ENCODE assay signal across 1 cellular context in genomic region chr17:29712677-29713076, GRCh38.
TF ChIP-seq lines count a peak whose summit lies in the region.

No MANE protein-coding gene starts in this region.

TF ChIP-seq in GM23338, 12 proteins besides CTCF, POLR2A, EP300 and RAD21:
- TF ChIP-seq ZNF462 (CRISPR knock-in tag; IDR thresholded peaks at IDR 0.05), result no peak
- TF ChIP-seq EZH2phosphoT487 (IDR thresholded peaks at IDR 0.05; ENCODE audit: unreplicated experiment), result no peak
- no peak for TF ChIP-seq EZH2 (IDR thresholded peaks at IDR 0.05; ENCODE audit: low read depth, unreplicated experiment)
- no peak for TF ChIP-seq ZNF114 (CRISPR knock-in tag; IDR thresholded peaks at IDR 0.05)
- no peak for TF ChIP-seq ETS1 (IDR thresholded peaks at IDR 0.05)
- TF ChIP-seq, protein P1, sequence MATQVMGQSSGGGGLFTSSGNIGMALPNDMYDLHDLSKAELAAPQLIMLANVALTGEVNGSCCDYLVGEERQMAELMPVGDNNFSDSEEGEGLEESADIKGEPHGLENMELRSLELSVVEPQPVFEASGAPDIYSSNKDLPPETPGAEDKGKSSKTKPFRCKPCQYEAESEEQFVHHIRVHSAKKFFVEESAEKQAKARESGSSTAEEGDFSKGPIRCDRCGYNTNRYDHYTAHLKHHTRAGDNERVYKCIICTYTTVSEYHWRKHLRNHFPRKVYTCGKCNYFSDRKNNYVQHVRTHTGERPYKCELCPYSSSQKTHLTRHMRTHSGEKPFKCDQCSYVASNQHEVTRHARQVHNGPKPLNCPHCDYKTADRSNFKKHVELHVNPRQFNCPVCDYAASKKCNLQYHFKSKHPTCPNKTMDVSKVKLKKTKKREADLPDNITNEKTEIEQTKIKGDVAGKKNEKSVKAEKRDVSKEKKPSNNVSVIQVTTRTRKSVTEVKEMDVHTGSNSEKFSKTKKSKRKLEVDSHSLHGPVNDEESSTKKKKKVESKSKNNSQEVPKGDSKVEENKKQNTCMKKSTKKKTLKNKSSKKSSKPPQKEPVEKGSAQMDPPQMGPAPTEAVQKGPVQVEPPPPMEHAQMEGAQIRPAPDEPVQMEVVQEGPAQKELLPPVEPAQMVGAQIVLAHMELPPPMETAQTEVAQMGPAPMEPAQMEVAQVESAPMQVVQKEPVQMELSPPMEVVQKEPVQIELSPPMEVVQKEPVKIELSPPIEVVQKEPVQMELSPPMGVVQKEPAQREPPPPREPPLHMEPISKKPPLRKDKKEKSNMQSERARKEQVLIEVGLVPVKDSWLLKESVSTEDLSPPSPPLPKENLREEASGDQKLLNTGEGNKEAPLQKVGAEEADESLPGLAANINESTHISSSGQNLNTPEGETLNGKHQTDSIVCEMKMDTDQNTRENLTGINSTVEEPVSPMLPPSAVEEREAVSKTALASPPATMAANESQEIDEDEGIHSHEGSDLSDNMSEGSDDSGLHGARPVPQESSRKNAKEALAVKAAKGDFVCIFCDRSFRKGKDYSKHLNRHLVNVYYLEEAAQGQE (IDR thresholded peaks at IDR 0.05; ENCODE audit: unreplicated experiment), result no peak
- TF ChIP-seq CREB1 (CRISPR knock-in tag; IDR thresholded peaks at IDR 0.05; ENCODE audit: low read depth), result no peak
- no peak for TF ChIP-seq ZNF331 (CRISPR knock-in tag; IDR thresholded peaks at IDR 0.05; ENCODE audit: low read depth)
- no peak for TF ChIP-seq NANOG (IDR thresholded peaks at IDR 0.05; ENCODE audit: borderline replicate concordance)
- no peak for TF ChIP-seq POLR2AphosphoS5 (IDR thresholded peaks at IDR 0.05; ENCODE audit: low read depth)
